Comparison of ENCODE assay signal across 14 cellular contexts in genomic region chrX:128464091-128464490, GRCh38.
"Had no signal": no experiment of that assay in that cellular context is flagged by ENCODE, and none has a peak within 500 bp of the region (broad histone marks: within the 10 kb centered on the region; RNA-seq: fewer than 3 reads in every experiment).

No MANE protein-coding gene starts in this region.

- DNase-seq: activated CD4-positive, alpha-beta T cell treated with anti-CD3 and anti-CD28 coated beads for 48 hours; activated naive CD4-positive, alpha-beta T cell treated with Interleukin-2 at 50 U/mL for 16 hours; cerebellar nuclear complex; endodermal cell; esophagus squamous epithelium; head of caudate nucleus; left ventricle myocardium superior; stimulated activated CD4-positive, alpha-beta T cell treated with anti-CD3 and anti-CD28 coated beads, Interleukin-15, amount 100 ng/mL, for 24 hours; stimulated activated CD4-positive, alpha-beta T cell treated with anti-CD3 and anti-CD28 coated beads, Interleukin-4, amount 100 ng/mL, for 24 hours; stomach; WERI-Rb-1 had no signal

- H3K9me3 ChIP-seq: esophagus squamous epithelium, stomach, thoracic aorta had no signal

- FAIRE-seq: islet of Langerhans had no signal

- H3K4me1 ChIP-seq: esophagus squamous epithelium, foreskin keratinocyte, stomach had no signal

- ATAC-seq: foreskin keratinocyte, left ventricle myocardium superior had no signal

- H3K27ac ChIP-seq: esophagus squamous epithelium, foreskin keratinocyte, stomach, thoracic aorta, WERI-Rb-1 had no signal

- H3K4me3 ChIP-seq: esophagus squamous epithelium, stomach, thoracic aorta had no signal
